9 cellular contexts compared by ENCODE assay signal in the genomic region with DNA sequence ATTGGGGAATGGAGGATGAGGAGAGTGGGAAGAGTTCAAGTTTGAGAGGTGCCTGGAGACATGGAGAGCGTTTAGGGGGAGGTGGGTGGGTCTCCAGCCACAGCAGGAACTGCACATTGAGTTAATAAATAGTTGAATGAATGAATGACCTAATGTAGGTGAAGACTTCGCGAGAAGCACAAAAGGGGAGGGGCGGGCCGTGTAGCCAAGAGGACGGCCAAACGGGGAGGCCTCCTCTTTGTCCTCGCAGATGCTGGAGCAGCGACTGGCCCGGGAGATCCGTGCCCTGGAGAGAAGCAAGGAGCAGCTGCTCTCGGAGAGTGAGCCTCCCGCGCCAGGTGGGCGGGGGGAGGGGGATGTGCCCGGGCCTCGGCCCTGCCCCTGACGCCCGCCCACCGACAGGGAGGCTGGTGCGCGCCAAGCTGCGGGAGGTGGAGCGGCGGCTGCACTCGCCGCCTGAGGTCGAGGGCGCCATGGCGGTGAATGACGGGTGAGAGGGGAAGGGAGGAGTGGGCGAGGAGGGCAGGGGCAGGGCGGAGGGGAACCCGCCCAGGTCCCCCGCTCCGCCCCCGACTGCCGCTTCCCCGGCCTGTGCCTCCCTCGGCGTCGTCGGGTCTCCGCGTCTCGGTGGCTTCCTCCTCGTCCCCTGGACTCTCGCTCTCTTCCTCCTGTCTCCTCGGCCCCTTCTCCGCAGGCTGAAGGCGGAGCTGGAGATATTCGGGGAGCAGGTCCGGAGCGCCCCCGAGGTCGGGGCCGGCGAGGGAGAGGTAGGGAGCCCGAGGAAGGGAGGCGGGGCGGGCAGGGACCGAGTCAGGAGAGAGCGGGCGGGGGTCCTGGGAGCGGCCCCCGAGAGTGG. TPM values are rescaled to one million over a fixed set of nuclear protein-coding genes. Genes with fewer than 3 reads are reported as not detected.
DNase-seq lines count a peak whose midpoint lies in the region; ATAC-seq and TF ChIP-seq lines count a peak whose summit lies in the region.
"Had no signal": no experiment of that assay in that cellular context is flagged by ENCODE, and none has a peak within 500 bp of the region (broad histone marks: within the 10 kb centered on the region; RNA-seq: fewer than 3 reads in every experiment).

No MANE protein-coding gene starts in this region.

- no peaks in the 10 kb centered on the region for H3K36me3 ChIP-seq in OCI-LY3 (replicated peaks; ENCODE audit: low read depth, low read length)
- no peaks in the 10 kb centered on the region for H3K36me3 ChIP-seq in prostate gland
- H3K36me3 ChIP-seq in vagina: no peaks in the 10 kb centered on the region

- H3K4me3 ChIP-seq in OCI-LY3 (ENCODE audit: low read length) (peak overlapping the region; percentile 84), prostate gland (peak overlapping the region; percentile 59 to 63), vagina (peak overlapping the region; percentile 59 to 85)

- peak overlapping the region; percentile 65 for H3K4me2 ChIP-seq in OCI-LY3 (ENCODE audit: low read length)

- peak overlapping the region; percentile 70 for H3K9ac ChIP-seq in OCI-LY3 (ENCODE audit: low read length)

- H3K9me3 ChIP-seq in OCI-LY3 (ENCODE audit: insufficient read depth, low read length): no peaks in the 10 kb centered on the region
- no peaks in the 10 kb centered on the region for H3K9me3 ChIP-seq in prostate gland
- no peaks in the 10 kb centered on the region for H3K9me3 ChIP-seq in vagina

- TF ChIP-seq CTCF in OCI-LY3 (IDR thresholded peaks at IDR 0.05; ENCODE audit: low read depth, low read length) (no peak), foreskin keratinocyte (conservative IDR thresholded peaks at IDR 0.05) (peak; percentile 3), prostate gland (IDR thresholded peaks at IDR 0.05) (peak in 2 of 4 experiments; percentile 24 to 35), vagina (IDR thresholded peaks at IDR 0.05) (no peak)

- peak; percentile 65 for TF ChIP-seq POLR2A in prostate gland (IDR thresholded peaks at IDR 0.05)
- TF ChIP-seq POLR2A in vagina (IDR thresholded peaks at IDR 0.05): peak in 1 of 2 donors; percentile 29

- H3K4me1 ChIP-seq in OCI-LY3 (ENCODE audit: low read length) (no peaks in the 10 kb centered on the region), foreskin keratinocyte (no peaks in the 10 kb centered on the region), prostate gland (replicated peaks) (peaks cover 4% of the 10 kb centered on the region), vagina (peaks cover 22% of the 10 kb centered on the region)

- H3K27me3 ChIP-seq in OCI-LY3 (ENCODE audit: low read depth, low read length) (no peaks in the 10 kb centered on the region), foreskin keratinocyte (no peaks in the 10 kb centered on the region), prostate gland (replicated peaks; ENCODE audit: insufficient read depth) (no peaks in the 10 kb centered on the region), vagina (no peaks in the 10 kb centered on the region)

- no peak overlapping the region for H2AFZ ChIP-seq in OCI-LY3 (ENCODE audit: low read depth, low read length)

- peak; percentile 72 for DNase-seq in COR-L47 (lab: John Stamatoyannopoulos, UW)
- DNase-seq in HPDE6-E6E7 (ENCODE audit: extremely low spot score): peak; percentile 68
- peak; percentile 64 for DNase-seq in activated T-helper 1 cell treated with Interleukin-2 at 50 U/mL for 16 hours (ENCODE audit: low read depth)
- peak in 1 of 2 donors; percentile 53 for DNase-seq in foreskin keratinocyte
- peak; percentile 43 for DNase-seq in prostate gland (ENCODE audit: low spot score)
- no peak for DNase-seq in vagina (ENCODE audit: extremely low spot score in 2 of 2)

- no peak overlapping the region for H3K27ac ChIP-seq in OCI-LY3 (ENCODE audit: low read length)
- peak overlapping the region; percentile 47 for H3K27ac ChIP-seq in foreskin keratinocyte
- H3K27ac ChIP-seq in prostate gland: peak overlapping the region; percentile 73 to 84
- peak overlapping the region; percentile 82 for H3K27ac ChIP-seq in vagina

- peak; percentile 24 for ATAC-seq in GM19468 (IDR thresholded peaks at IDR 0.05; ENCODE audit: extremely low read depth, unreplicated experiment)
- ATAC-seq in foreskin keratinocyte: peak; percentile 54

- H3K79me2 ChIP-seq in OCI-LY3 (ENCODE audit: low read length): no peaks in the 10 kb centered on the region

- no peaks in the 10 kb centered on the region for H4K20me1 ChIP-seq in OCI-LY3 (ENCODE audit: insufficient read depth, low read length)

- WGBS in prostate gland: 2% methylated on average over 65 of the region's 66 CpGs

- intact Hi-C loops in prostate gland (cut with DNase I) (no loop called here), vagina (cut with DNase I) (no loop called here)

RNA-seq across cellular contexts. Expression of gene SYCE1L, which starts 12.9 kb away (rescaled TPM):
- total RNA-seq in foreskin keratinocyte: 1.6 and 4.3 TPM in 2 replicates
- 2.0 and 4.4 TPM in 2 replicates for polyA plus RNA-seq in foreskin keratinocyte
- total RNA-seq in prostate gland: 1 to 10 TPM; 2.3 to 3.4 TPM
- 4.2 TPM for total RNA-seq in vagina
- total RNA-seq: SK-MEL-5 had no signal

RNA-seq across cellular contexts. Expression of gene MON1B, which starts 21.1 kb away (rescaled TPM):
- 16.8 and 18.6 TPM in 2 replicates for total RNA-seq in foreskin keratinocyte
- polyA plus RNA-seq in foreskin keratinocyte: 11.9 and 12.3 TPM in 2 replicates
- total RNA-seq in prostate gland: 100 to 1,000 TPM in 1 of 2 donors, 10 to 100 TPM in 1; 53.9 to 116 TPM
- total RNA-seq in vagina: 28.2 TPM

Comparison
In these comparisons a context has a peak if more than half of its experiments do, and no peak if none do; other contexts are left out.
1. DNase-seq: peak in COR-L47 (single experiment), HPDE6-E6E7 (single experiment), activated T-helper 1 cell treated with Interleukin-2 at 50 U/mL for 16 hours (single experiment) and prostate gland (single experiment); none in vagina (0 of 2).
2. Peak in every context shown above with its lines, with median percentiles within 50 percentile points of each other: H3K4me3 ChIP-seq.